ENCODE assay signal across 8 cellular contexts in genomic region chr6:73519943-73520687, GRCh38. TPM values are rescaled to one million over a fixed set of nuclear protein-coding genes. Genes with fewer than 3 reads are reported as not detected.
A peak's percentile ranks its signal among the peaks of the same experiment; 100 is the strongest.
DNase-seq lines count a peak whose midpoint lies in the region; ATAC-seq, FAIRE-seq and TF ChIP-seq lines count a peak whose summit lies in the region.

No MANE protein-coding gene starts in this region.

- peak; percentile 13 for ATAC-seq in omental fat pad (ENCODE audit: low FRiP score)

- H3K36me3 Mint-ChIP-seq in activated naive CD4-positive, alpha-beta T cell treated with anti-CD3 and anti-CD28 coated beads, Interleukin-2, amount 50 U/mL, for 24 hours = peaks cover 43% of the 10 kb centered on the region

- DNase-seq in DMS79 (lab: John Stamatoyannopoulos, UW) (peak; percentile 35), HTR-8/SVneo (ENCODE audit: insufficient read length, low spot score) (peak; percentile 44), SKM-1 (lab: John Stamatoyannopoulos, UW; ENCODE audit: unreplicated experiment) (peak; percentile 52), glomerular visceral epithelial cell (ENCODE audit: extremely low spot score) (peak; percentile 81), omental fat pad (ENCODE audit: low spot score) (peak; percentile 47), superior temporal gyrus (ENCODE audit: extremely low spot score) (peak; percentile 60), middle frontal gyrus (ENCODE audit: extremely low spot score, low spot score) (no peak)

- no peaks in the 10 kb centered on the region for H3K27me3 Mint-ChIP-seq in activated naive CD4-positive, alpha-beta T cell treated with anti-CD3 and anti-CD28 coated beads, Interleukin-2, amount 50 U/mL, for 24 hours

- no peak for FAIRE-seq in HTR-8/SVneo (lab: Jason Lieb, UNC)

- TF ChIP-seq CTCF in omental fat pad (IDR thresholded peaks at IDR 0.05) = no peak

- no peaks in the 10 kb centered on the region for H3K9me3 Mint-ChIP-seq in activated naive CD4-positive, alpha-beta T cell treated with anti-CD3 and anti-CD28 coated beads, Interleukin-2, amount 50 U/mL, for 24 hours

- peak overlapping the region; percentile 95 for H3K4me3 Mint-ChIP-seq in activated naive CD4-positive, alpha-beta T cell treated with anti-CD3 and anti-CD28 coated beads, Interleukin-2, amount 50 U/mL, for 24 hours

- H3K4me1 Mint-ChIP-seq in activated naive CD4-positive, alpha-beta T cell treated with anti-CD3 and anti-CD28 coated beads, Interleukin-2, amount 50 U/mL, for 24 hours = peaks cover 29% of the 10 kb centered on the region

- peak overlapping the region; percentile 99 for H3K27ac Mint-ChIP-seq in activated naive CD4-positive, alpha-beta T cell treated with anti-CD3 and anti-CD28 coated beads, Interleukin-2, amount 50 U/mL, for 24 hours

RNA-seq across cellular contexts. Expression of gene EEF1A1, which starts 0.7 kb away (rescaled TPM):
- over 10,000 TPM in 3 of 4 donors, 1,000 to 10,000 TPM in 1; 9,027 to 13,209 (median 10,672) TPM for total RNA-seq in omental fat pad

RNA-seq across cellular contexts. Expression of gene MTO1, which starts 58.6 kb away (rescaled TPM):
- total RNA-seq in omental fat pad = 10 to 100 TPM; 17.7 to 24.7 (median 20.7) TPM
